ENCODE assay signal across 10 cellular contexts in the genomic region with DNA sequence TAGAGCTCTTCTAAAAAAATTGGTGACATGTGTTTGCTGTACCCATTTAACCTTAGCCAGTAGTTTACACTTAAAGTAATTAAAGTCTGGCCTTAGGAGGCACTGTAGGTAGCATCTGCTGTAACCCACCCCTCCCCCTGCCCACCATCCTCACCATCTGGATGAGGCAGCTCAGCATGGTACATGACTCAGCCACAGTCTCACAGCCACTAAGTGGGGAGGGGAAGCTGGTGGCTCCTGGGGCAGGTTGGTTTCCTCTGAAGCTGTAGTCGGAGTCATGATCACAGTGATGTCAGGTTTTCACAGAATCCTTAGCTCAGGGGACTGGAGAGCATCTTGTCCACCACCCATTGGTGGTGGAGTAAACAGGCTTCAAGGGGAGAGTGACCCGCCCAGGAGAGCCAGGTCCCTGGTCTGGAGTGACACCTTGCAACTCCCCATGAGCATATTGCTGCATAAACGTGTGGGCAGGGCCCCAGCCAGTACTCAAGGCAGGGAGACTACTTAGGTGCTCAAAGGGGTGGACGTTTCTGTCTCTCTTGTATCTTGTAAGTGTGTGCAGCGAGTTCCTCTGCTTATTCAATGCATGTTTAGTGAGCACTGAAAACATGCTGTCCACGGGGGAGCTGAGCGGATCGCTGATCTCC.
DNase-seq lines count a peak whose midpoint lies in the region; ATAC-seq lines count a peak whose summit lies in the region.
"Had no signal": no experiment of that assay in that cellular context is flagged by ENCODE, and none has a peak within 500 bp of the region (broad histone marks: within the 10 kb centered on the region; RNA-seq: fewer than 3 reads in every experiment).

No MANE protein-coding gene starts in this region.

- DNase-seq in A172 (ENCODE audit: low spot score): peak; percentile 85
- peak; percentile 34 to 80 for DNase-seq in NCI-H524 (lab: John Stamatoyannopoulos, UW)
- peak; percentile 28 for DNase-seq in activated T-helper 1 cell treated with anti-CD3 and anti-CD28 coated beads, Interleukin-12 subunit alpha, Interleukin-12 subunit beta, Interleukin-2, Interleukin-4 antibody, amounts not matched to agents 30 ng/mL and 10 ng/mL and 1 ng/mL, durations not matched to agents 14 hours and 24 hours and 36 hours (ENCODE audit: low spot score)
- DNase-seq in naive thymus-derived CD4-positive, alpha-beta T cell: peak in 1 of 9 donors; percentile 37
- DNase-seq in cerebellar cortex (ENCODE audit: low spot score): no peak
- DNase-seq in NCI-H2227 treated with DMSO at 0.1 percent for 48 hours (lab: John Stamatoyannopoulos, UW): no peak
- DNase-seq in NCI-H510A treated with DMSO at 0.1 percent for 48 hours (lab: John Stamatoyannopoulos, UW): no peak

- H3K9me3 ChIP-seq in naive thymus-derived CD4-positive, alpha-beta T cell (ENCODE audit: control insufficient read depth in 2 of 3, low read length in 3 of 3): no peaks in the 10 kb centered on the region
- H3K9me3 ChIP-seq: BLaER1 treated with 17β-estradiol and CSF1 and Interleukin-3, amounts not matched to agents 10 nM and 100 nM had no signal

- ATAC-seq in naive thymus-derived CD4-positive, alpha-beta T cell: peak; percentile 22
- no peak for ATAC-seq in GM21717 (IDR thresholded peaks at IDR 0.05; ENCODE audit: unreplicated experiment)

- peak overlapping the region; percentile 18 for H3K27ac Mint-ChIP-seq in activated T-helper 1 cell treated with anti-CD3 and anti-CD28 coated beads, Interleukin-12 subunit alpha, Interleukin-12 subunit beta, Interleukin-2, Interleukin-4 antibody, amounts not matched to agents 30 ng/mL and 10 ng/mL and 1 ng/mL, durations not matched to agents 14 hours and 24 hours and 36 hours
- peak overlapping the region in 4 of 9 donors; percentile 21 to 84 (median 50) for H3K27ac Mint-ChIP-seq in naive thymus-derived CD4-positive, alpha-beta T cell

- H3K36me3 Mint-ChIP-seq in activated T-helper 1 cell treated with anti-CD3 and anti-CD28 coated beads, Interleukin-12 subunit alpha, Interleukin-12 subunit beta, Interleukin-2, Interleukin-4 antibody, amounts not matched to agents 30 ng/mL and 10 ng/mL and 1 ng/mL, durations not matched to agents 14 hours and 24 hours and 36 hours (ENCODE audit: low read depth): peaks cover 22% of the 10 kb centered on the region
- peaks cover 4 to 48% (median 27%) of the 10 kb centered on the region in 5 donors for H3K36me3 Mint-ChIP-seq in naive thymus-derived CD4-positive, alpha-beta T cell

- POLR2A ChIA-PET in naive thymus-derived CD4-positive, alpha-beta T cell (lab: Charles Lee): no interaction called here

- H3K4me3 ChIP-seq in naive thymus-derived CD4-positive, alpha-beta T cell (ENCODE audit: low read length): no peak overlapping the region
- H3K4me3 ChIP-seq: BLaER1 treated with 17β-estradiol and CSF1 and Interleukin-3, amounts not matched to agents 10 nM and 100 nM; skin epidermis had no signal

- peaks cover 0 to 30% (median 0%) of the 10 kb centered on the region in 3 experiments for H3K36me3 ChIP-seq in naive thymus-derived CD4-positive, alpha-beta T cell (ENCODE audit: control insufficient read depth in 2 of 3, insufficient read depth in 3 of 3, low read length in 3 of 3)
- H3K36me3 ChIP-seq: BLaER1 treated with 17β-estradiol and CSF1 and Interleukin-3, amounts not matched to agents 10 nM and 100 nM had no signal

- CTCF ChIA-PET in naive thymus-derived CD4-positive, alpha-beta T cell (lab: Charles Lee): interaction anchor here (1.3 kb wide), 1 partner anchor 11 kb away, joined by 3 read pairs; no protein-coding TSS in a partner anchor

- intact Hi-C loops in activated T-helper 1 cell treated with anti-CD3 and anti-CD28 coated beads, Interleukin-12 subunit alpha, Interleukin-12 subunit beta, Interleukin-2, Interleukin-4 antibody, amounts not matched to agents 30 ng/mL and 10 ng/mL and 1 ng/mL, durations not matched to agents 14 hours and 24 hours and 36 hours (cut with micrococcal nuclease): loop anchor here (2.0 kb wide), 1 partner anchor 18 kb away; no protein-coding TSS in a partner anchor
- intact Hi-C loops in naive thymus-derived CD4-positive, alpha-beta T cell (cut with micrococcal nuclease): no loop called here

- no peak overlapping the region for H3K4me3 Mint-ChIP-seq in activated T-helper 1 cell treated with anti-CD3 and anti-CD28 coated beads, Interleukin-12 subunit alpha, Interleukin-12 subunit beta, Interleukin-2, Interleukin-4 antibody, amounts not matched to agents 30 ng/mL and 10 ng/mL and 1 ng/mL, durations not matched to agents 14 hours and 24 hours and 36 hours
- H3K4me3 Mint-ChIP-seq in naive thymus-derived CD4-positive, alpha-beta T cell: no peak overlapping the region

- peaks cover 20% of the 10 kb centered on the region for H3K4me1 Mint-ChIP-seq in activated T-helper 1 cell treated with anti-CD3 and anti-CD28 coated beads, Interleukin-12 subunit alpha, Interleukin-12 subunit beta, Interleukin-2, Interleukin-4 antibody, amounts not matched to agents 30 ng/mL and 10 ng/mL and 1 ng/mL, durations not matched to agents 14 hours and 24 hours and 36 hours (ENCODE audit: low read depth)
- peaks cover 10 to 34% (median 18%) of the 10 kb centered on the region in 7 donors for H3K4me1 Mint-ChIP-seq in naive thymus-derived CD4-positive, alpha-beta T cell

- no peaks in the 10 kb centered on the region for H3K9me3 Mint-ChIP-seq in activated T-helper 1 cell treated with anti-CD3 and anti-CD28 coated beads, Interleukin-12 subunit alpha, Interleukin-12 subunit beta, Interleukin-2, Interleukin-4 antibody, amounts not matched to agents 30 ng/mL and 10 ng/mL and 1 ng/mL, durations not matched to agents 14 hours and 24 hours and 36 hours
- peaks cover 0 to 2% (median 0%) of the 10 kb centered on the region in 11 donors for H3K9me3 Mint-ChIP-seq in naive thymus-derived CD4-positive, alpha-beta T cell

- no peaks in the 10 kb centered on the region for H3K27me3 ChIP-seq in naive thymus-derived CD4-positive, alpha-beta T cell (ENCODE audit: control insufficient read depth in 2 of 2, insufficient read depth in 2 of 2, low read length in 2 of 2)
- H3K27me3 ChIP-seq: BLaER1 treated with 17β-estradiol and CSF1 and Interleukin-3, amounts not matched to agents 10 nM and 100 nM had no signal

- H3K27ac ChIP-seq in naive thymus-derived CD4-positive, alpha-beta T cell (ENCODE audit: low read depth, low read length): no peak overlapping the region
- H3K27ac ChIP-seq: BLaER1 treated with 17β-estradiol and CSF1 and Interleukin-3, amounts not matched to agents 10 nM and 100 nM; skin epidermis had no signal

- no peaks in the 10 kb centered on the region for H3K27me3 Mint-ChIP-seq in activated T-helper 1 cell treated with anti-CD3 and anti-CD28 coated beads, Interleukin-12 subunit alpha, Interleukin-12 subunit beta, Interleukin-2, Interleukin-4 antibody, amounts not matched to agents 30 ng/mL and 10 ng/mL and 1 ng/mL, durations not matched to agents 14 hours and 24 hours and 36 hours (ENCODE audit: insufficient read depth)
- no peaks in the 10 kb centered on the region for H3K27me3 Mint-ChIP-seq in naive thymus-derived CD4-positive, alpha-beta T cell

- H3K4me1 ChIP-seq in naive thymus-derived CD4-positive, alpha-beta T cell (ENCODE audit: control insufficient read depth in 2 of 2, insufficient read depth in 2 of 2, low read length in 2 of 2): no peaks in the 10 kb centered on the region

Comparison
In these comparisons a context has a peak if more than half of its experiments do, and no peak if none do; other contexts are left out.
1. DNase-seq: peak in A172 (single experiment), NCI-H524 (2 of 2) and activated T-helper 1 cell treated with anti-CD3 and anti-CD28 coated beads, Interleukin-12 subunit alpha, Interleukin-12 subunit beta, Interleukin-2, Interleukin-4 antibody, amounts not matched to agents 30 ng/mL and 10 ng/mL and 1 ng/mL, durations not matched to agents 14 hours and 24 hours and 36 hours (single experiment); none in cerebellar cortex (single experiment), NCI-H2227 treated with DMSO at 0.1 percent for 48 hours (single experiment) and NCI-H510A treated with DMSO at 0.1 percent for 48 hours (single experiment).